8 cellular contexts compared by ENCODE assay signal in genomic region chr1:157139125-157139524, GRCh38. TPM values are rescaled to one million over a fixed set of nuclear protein-coding genes. Genes with fewer than 3 reads are reported as not detected.
DNase-seq lines count a peak whose midpoint lies in the region; ATAC-seq and TF ChIP-seq lines count a peak whose summit lies in the region.

No MANE protein-coding gene starts in this region.

- H3K27me3 ChIP-seq in right lobe of liver: no peaks in the 10 kb centered on the region
- H3K27me3 ChIP-seq in tibial nerve: no peaks in the 10 kb centered on the region

- peak overlapping the region; percentile 67 for H3K27ac Mint-ChIP-seq in activated naive CD4-positive, alpha-beta T cell treated with anti-CD3 and anti-CD28 coated beads for 36 hours

- H3K36me3 ChIP-seq in right lobe of liver (peaks cover 0 to 18% (median 11%) of the 10 kb centered on the region in 4 donors), tibial nerve (peaks cover 0 to 19% (median 0%) of the 10 kb centered on the region in 3 donors)

- no peak for TF ChIP-seq EP300 in tibial nerve (IDR thresholded peaks at IDR 0.05)

- H3K4me3 Mint-ChIP-seq in activated naive CD4-positive, alpha-beta T cell treated with anti-CD3 and anti-CD28 coated beads for 36 hours: peak overlapping the region; percentile 96

- no peaks in the 10 kb centered on the region for H3K27me3 Mint-ChIP-seq in activated naive CD4-positive, alpha-beta T cell treated with anti-CD3 and anti-CD28 coated beads for 36 hours (ENCODE audit: low read depth)

- TF ChIP-seq CTCF in astrocyte of the cerebellum (IDR thresholded peaks at IDR 0.05; ENCODE audit: low read depth, low read length, missing control alignments) (no peak), right lobe of liver (IDR thresholded peaks at IDR 0.05) (no peak), tibial nerve (IDR thresholded peaks at IDR 0.05) (no peak)

- H3K4me3 ChIP-seq in astrocyte of the cerebellum (ENCODE audit: low read depth, low read length) (peak overlapping the region; percentile 97), right lobe of liver (peak overlapping the region; percentile 73 to 90 (median 88)), tibial nerve (peak overlapping the region; percentile 76 to 100 (median 94))

- TF ChIP-seq POLR2A in right lobe of liver (IDR thresholded peaks at IDR 0.05) (no peak), tibial nerve (IDR thresholded peaks at IDR 0.05) (no peak)

- peaks cover 17% of the 10 kb centered on the region for H3K36me3 Mint-ChIP-seq in activated naive CD4-positive, alpha-beta T cell treated with anti-CD3 and anti-CD28 coated beads for 36 hours (ENCODE audit: low read depth)

- DNase-seq in activated naive CD4-positive, alpha-beta T cell treated with anti-CD3 and anti-CD28 coated beads for 36 hours: no peak
- DNase-seq in activated naive CD4-positive, alpha-beta T cell (lab: John Stamatoyannopoulos, UW): no peak
- DNase-seq in astrocyte of the cerebellum (ENCODE audit: low read depth) (no peak), right lobe of liver (no peak), tibial nerve (ENCODE audit: low spot score in 2 of 2) (no peak)

- in situ Hi-C loops in astrocyte of the cerebellum (cut with HindIII; ENCODE audit: low sequenced_read_pairs): no loop called here

- no peaks in the 10 kb centered on the region for H3K9me3 ChIP-seq in right lobe of liver
- H3K9me3 ChIP-seq in tibial nerve: no peaks in the 10 kb centered on the region

- H3K4me1 ChIP-seq in right lobe of liver: peaks cover 0 to 25% (median 9%) of the 10 kb centered on the region in 4 donors
- H3K4me1 ChIP-seq in tibial nerve: peaks cover 0 to 34% (median 17%) of the 10 kb centered on the region in 4 donors

- CTCF ChIA-PET in activated naive CD4-positive, alpha-beta T cell treated with anti-CD3 and anti-CD28 coated beads for 36 hours (lab: Charles Lee): interaction anchor here (1.3 to 5.0 kb wide), 2 partner anchors 15 to 49 kb away, joined by 3 to 24 read pairs; no protein-coding TSS in a partner anchor

- 28% methylated on average over 7 of the region's 7 CpGs for WGBS in right lobe of liver (ENCODE audit: insufficient coverage, low coverage, low lambda C conversion rate, missing lambda C conversion rate)
- WGBS in tibial nerve, 2 donors: 21 to 22% methylated on average over 7 of the region's 7 CpGs

- H3K4me1 Mint-ChIP-seq in activated naive CD4-positive, alpha-beta T cell treated with anti-CD3 and anti-CD28 coated beads for 36 hours (ENCODE audit: low read depth): peaks cover 49% of the 10 kb centered on the region

- ATAC-seq in right lobe of liver (no peak), HG02981 (IDR thresholded peaks at IDR 0.05; ENCODE audit: unreplicated experiment) (no peak), GM19395 (IDR thresholded peaks at IDR 0.05; ENCODE audit: unreplicated experiment) (no peak), HG02610 (IDR thresholded peaks at IDR 0.05; ENCODE audit: unreplicated experiment) (no peak)

- no peaks in the 10 kb centered on the region for H3K9me3 Mint-ChIP-seq in activated naive CD4-positive, alpha-beta T cell treated with anti-CD3 and anti-CD28 coated beads for 36 hours

- intact Hi-C loops in activated naive CD4-positive, alpha-beta T cell treated with anti-CD3 and anti-CD28 coated beads for 36 hours (cut with micrococcal nuclease): loop anchor here (2.0 to 10.0 kb wide), 4 partner anchors 322 to 1876 kb away; partner anchors contain the start of genes MEF2D, PRCC and SH2D2A
- intact Hi-C loops in right lobe of liver (cut with DNase I): no loop called here

- H3K27ac ChIP-seq in right lobe of liver: peak overlapping the region; percentile 94 to 96 (median 95)
- peak overlapping the region; percentile 95 to 98 (median 98) for H3K27ac ChIP-seq in tibial nerve

RNA-seq across cellular contexts. Expression of gene ETV3, which starts 0.9 kb away (rescaled TPM):
- 10 to 100 TPM; 23.2 to 23.3 TPM for total RNA-seq in activated naive CD4-positive, alpha-beta T cell treated with anti-CD3 and anti-CD28 coated beads for 36 hours
- total RNA-seq in right lobe of liver: 1 to 10 TPM; 4.9 to 7.8 (median 6.5) TPM
- total RNA-seq in tibial nerve: 10 to 100 TPM; 18.4 to 20.0 (median 19.1) TPM

RNA-seq across cellular contexts. Expression of gene ETV3L, which starts 39.5 kb away (rescaled TPM):
- not detected for total RNA-seq in activated naive CD4-positive, alpha-beta T cell treated with anti-CD3 and anti-CD28 coated beads for 36 hours
- not detected for total RNA-seq in right lobe of liver
- total RNA-seq in tibial nerve: not detected
